8 cellular contexts compared by ENCODE assay signal in the genomic region with DNA sequence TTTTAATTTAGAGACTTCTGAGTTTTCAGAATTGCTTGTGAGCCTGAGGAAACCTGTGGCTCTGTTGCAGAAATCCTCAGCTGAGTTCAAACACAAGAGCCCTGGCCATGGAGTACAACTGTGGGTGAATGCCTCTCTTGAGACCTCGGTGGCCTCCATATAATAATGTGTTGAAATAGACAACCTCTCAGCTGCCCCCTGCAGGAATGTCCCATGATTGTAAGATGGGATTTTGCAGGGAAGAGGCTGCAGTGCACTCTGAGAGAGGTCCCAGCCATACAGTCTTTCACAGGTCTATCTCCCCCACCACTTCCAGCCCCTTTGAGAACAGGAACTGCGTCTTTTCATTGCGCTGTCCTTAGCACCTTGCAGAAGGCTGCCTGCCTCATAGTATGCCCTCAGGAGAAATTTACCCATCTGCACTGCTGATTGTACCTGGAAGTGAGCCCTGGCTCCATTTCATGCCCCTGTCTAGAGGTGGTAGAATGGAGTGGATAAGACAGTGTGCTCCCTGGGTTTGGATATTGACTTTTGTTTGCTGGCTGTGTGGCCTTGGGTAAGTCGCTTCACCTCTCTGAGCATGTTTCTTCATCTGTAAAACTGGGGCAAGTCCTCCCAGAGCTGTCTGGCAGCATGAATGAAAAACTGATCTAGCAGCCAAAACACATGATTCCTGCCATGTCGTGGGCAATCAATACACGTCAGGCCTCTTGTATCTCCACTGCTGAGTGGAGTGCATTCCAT. TPM values are rescaled to one million over a fixed set of nuclear protein-coding genes. Genes with fewer than 3 reads are reported as not detected.
DNase-seq lines count a peak whose midpoint lies in the region; ATAC-seq and TF ChIP-seq lines count a peak whose summit lies in the region.

No MANE protein-coding gene starts in this region.

- CTCF ChIA-PET in SK-N-SH (lab: Yijun Ruan, JAX), result interaction anchor here (0.7 to 6.4 kb wide), 14 partner anchors 9 to 196 kb away, joined by 3 to 51 read pairs (median 6); partner anchors contain the start of gene CDH22

- H3K4me2 ChIP-seq in SK-N-SH, result no peak overlapping the region

- H3K9ac ChIP-seq in SK-N-SH, result no peak overlapping the region

- intact Hi-C loops in left colon (cut with DNase I, micrococcal nuclease), result no loop called here

- TF ChIP-seq RAD21 in SK-N-SH (IDR thresholded peaks at IDR 0.05; ENCODE audit: low read length), result peak; percentile 60

- 34% methylated on average over 6 of the region's 6 CpGs for WGBS in SK-N-SH (ENCODE audit: low lambda C conversion rate)

- POLR2A ChIA-PET in SK-N-SH (lab: Yijun Ruan, JAX), result no interaction called here

- no peaks in the 10 kb centered on the region for H3K9me2 ChIP-seq in SK-N-SH

- no peaks in the 10 kb centered on the region for H3K79me2 ChIP-seq in SK-N-SH (ENCODE audit: insufficient read depth)

- no peaks in the 10 kb centered on the region for H3K9me3 ChIP-seq in HAP-1
- no peaks in the 10 kb centered on the region for H3K9me3 ChIP-seq in SK-N-SH

- H3K36me3 ChIP-seq in HAP-1 (replicated peaks), result no peaks in the 10 kb centered on the region
- H3K36me3 ChIP-seq in SK-N-SH (replicated peaks in 1 of 2; ENCODE audit: control insufficient read depth in 1 of 2, insufficient read depth in 2 of 2, low read length in 1 of 2), result no peaks in the 10 kb centered on the region

- H3K4me3 ChIP-seq in HAP-1 (no peak overlapping the region), SK-N-SH (ENCODE audit: low read depth in 2 of 2, low read length in 1 of 2) (no peak overlapping the region), coronary artery (no peak overlapping the region)

- no peak overlapping the region for H3K27ac ChIP-seq in SK-N-SH (ENCODE audit: low read depth in 2 of 2, low read length in 1 of 2)
- H3K27ac ChIP-seq in coronary artery, result no peak overlapping the region

- ATAC-seq in left colon (peak; percentile 52), GM21381 (IDR thresholded peaks at IDR 0.05; ENCODE audit: unreplicated experiment) (no peak), GM18517 (IDR thresholded peaks at IDR 0.05; ENCODE audit: unreplicated experiment) (no peak)

- in situ Hi-C loops in HAP-1 (cut with MboI; ENCODE audit: low sequenced_read_pairs), result loop anchor here (25.0 kb wide), 1 partner anchor 188 kb away; no protein-coding TSS in a partner anchor

- H3K4me1 ChIP-seq in HAP-1, result 0 out of 2 replicates have a peak, but pooled peaks cover 2% of the 10 kb centered on the region
- H3K4me1 ChIP-seq in SK-N-SH (ENCODE audit: control insufficient read depth in 1 of 2, insufficient read depth in 2 of 2, low read depth in 1 of 2, low read length in 1 of 2), result peaks cover 0 to 20% of the 10 kb centered on the region in 2 experiments; a peak in 1 of 4 replicates

- no peak for TF ChIP-seq EP300 in SK-N-SH (IDR thresholded peaks at IDR 0.05; ENCODE audit: borderline replicate concordance in 1 of 2, low read depth in 1 of 2, low read length in 1 of 2)

- peak; percentile 52 for TF ChIP-seq CTCF in SK-N-SH (IDR thresholded peaks at IDR 0.05)
- no peak for TF ChIP-seq CTCF in coronary artery (IDR thresholded peaks at IDR 0.05)

- H3F3A ChIP-seq in SK-N-SH (replicated peaks; ENCODE audit: insufficient read depth), result no peaks in the 10 kb centered on the region

- peaks cover 14% of the 10 kb centered on the region; the same call in 1 of the 2 replicates for H3K27me3 ChIP-seq in HAP-1 (ENCODE audit: low read depth)
- H3K27me3 ChIP-seq in SK-N-SH (ENCODE audit: insufficient read depth), result no peaks in the 10 kb centered on the region

- H4K20me1 ChIP-seq in SK-N-SH (ENCODE audit: insufficient read depth), result no peaks in the 10 kb centered on the region

- DNase-seq in COR-L47 (lab: John Stamatoyannopoulos, UW) (peak; percentile 36), HAP-1 (ENCODE audit: low spot score in 2 of 2) (peak; percentile 15 to 70), SK-N-SH (peak; percentile 71), left colon (peak in 1 of 2 donors; percentile 32), NK-92 (lab: John Stamatoyannopoulos, UW; ENCODE audit: unreplicated experiment) (no peak), coronary artery (ENCODE audit: low spot score) (no peak)

- H2AFZ ChIP-seq in SK-N-SH (ENCODE audit: low read depth), result no peak overlapping the region

TF ChIP-seq in SK-N-SH, 30 proteins besides CTCF, POLR2A, EP300 and RAD21:
- TF ChIP-seq NFIC (IDR thresholded peaks at IDR 0.05; ENCODE audit: borderline replicate concordance), result no peak
- TF ChIP-seq SMC3 (IDR thresholded peaks at IDR 0.05; ENCODE audit: low read depth, low read length), result peak; percentile 45

RNA-seq across cellular contexts. Expression of gene CDH22, which starts 16.8 kb away (rescaled TPM):
- 0.03 TPM in 1 of 2 replicates, not detected in the other for polyA plus RNA-seq in SK-N-SH (2012; rRNA removed)
- not detected in 2 replicates for polyA plus RNA-seq in SK-N-SH (2012; cell fraction: cytosol; rRNA removed)
- polyA plus RNA-seq in SK-N-SH (2012; cell fraction: nucleus; rRNA removed), result not detected in 2 replicates
- under 1 TPM; 0.09 to 0.17 TPM for total RNA-seq in left colon

Comparison
In these comparisons a context has a peak if more than half of its experiments do, and no peak if none do; other contexts are left out.
1. DNase-seq: peak in COR-L47 (single experiment), HAP-1 (2 of 2) and SK-N-SH (single experiment); none in NK-92 (single experiment) and coronary artery (single experiment).